Comparison of ENCODE assay signal across 9 cellular contexts in the genomic region with DNA sequence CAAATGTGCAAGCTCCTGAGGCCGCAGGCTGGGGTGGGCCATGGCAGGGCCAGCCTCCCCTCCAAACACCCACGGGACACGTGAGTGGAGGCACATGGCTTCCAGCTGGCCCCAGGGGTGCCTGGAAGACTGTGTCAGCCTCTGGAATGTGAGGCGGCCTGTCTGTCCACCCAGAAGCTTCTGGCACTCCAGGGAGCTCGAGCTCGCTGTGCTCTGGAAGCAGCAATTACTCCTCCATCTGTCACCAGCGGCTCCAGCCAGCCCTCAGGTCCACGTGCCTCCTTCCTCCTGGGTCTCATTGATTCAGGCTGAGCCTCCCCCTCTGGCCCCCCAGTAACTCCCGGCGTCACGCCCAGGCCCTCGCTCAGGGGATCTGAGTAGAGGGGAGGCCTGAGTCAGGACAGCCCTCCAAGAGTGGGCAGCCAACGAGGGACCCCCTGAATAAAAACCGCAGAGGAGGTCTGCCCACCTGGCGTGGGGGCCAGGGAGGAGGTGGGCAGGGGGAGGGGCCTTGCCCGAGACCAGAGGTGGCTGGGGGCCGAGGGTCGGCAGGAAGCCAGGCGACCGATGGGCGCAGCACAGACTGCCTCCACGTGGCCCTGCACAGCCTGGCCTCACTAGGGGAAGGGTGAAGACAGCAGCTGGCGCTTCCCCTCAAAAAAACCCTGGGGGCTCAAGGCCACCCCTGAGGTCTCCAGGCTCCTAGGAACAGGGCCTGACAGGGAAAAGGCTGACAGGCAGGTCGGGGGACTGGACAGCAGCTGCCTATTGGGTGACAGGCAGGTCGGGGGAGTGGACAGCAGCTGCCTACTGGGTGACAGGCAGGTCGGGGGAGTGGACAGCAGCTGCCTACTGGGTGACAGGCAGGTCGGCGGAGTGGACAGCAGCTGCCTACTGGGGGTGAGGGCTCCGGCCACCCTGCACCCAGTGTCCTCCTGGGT. TPM values are rescaled to one million over a fixed set of nuclear protein-coding genes. Genes with fewer than 3 reads are reported as not detected.
A peak's percentile ranks its signal among the peaks of the same experiment; 100 is the strongest.
DNase-seq lines count a peak whose midpoint lies in the region; TF ChIP-seq lines count a peak whose summit lies in the region.
"Had no signal": no experiment of that assay in that cellular context is flagged by ENCODE, and none has a peak within 500 bp of the region (broad histone marks: within the 10 kb centered on the region; RNA-seq: fewer than 3 reads in every experiment).

No MANE protein-coding gene starts in this region.

- H3K4me3 ChIP-seq in HEK293 (ENCODE audit: low read depth, low read length) (no peak overlapping the region), adrenal gland (no peak overlapping the region), hepatocyte (no peak overlapping the region), stomach smooth muscle (ENCODE audit: low read length in 2 of 2) (peak overlapping the region in 1 of 2 donors; percentile 44)
- H3K4me3 ChIP-seq: dorsolateral prefrontal cortex had no signal

- H3K27me3 ChIP-seq in adrenal gland (no peaks in the 10 kb centered on the region), hepatocyte (no peaks in the 10 kb centered on the region), stomach smooth muscle (ENCODE audit: control insufficient read depth in 1 of 2, insufficient read depth in 2 of 2, low read length in 2 of 2) (no peaks in the 10 kb centered on the region)
- H3K27me3 ChIP-seq: dorsolateral prefrontal cortex had no signal

- peak overlapping the region in 1 of 2 donors; percentile 45 for H3K9ac ChIP-seq in stomach smooth muscle (ENCODE audit: low read length in 2 of 2)

- CTCF ChIA-PET in HEK293 (lab: Yijun Ruan, JAX): interaction anchor here (0.6 to 9.2 kb wide), 7 partner anchors 8 to 1200 kb away, joined by 4 to 58 read pairs (median 4); no protein-coding TSS in a partner anchor

- H2AFZ ChIP-seq in hepatocyte: no peak overlapping the region

- POLR2A ChIA-PET in HEK293 (lab: Yijun Ruan, JAX): interaction anchor here (0.8 to 6.8 kb wide), 7 partner anchors 9 to 36 kb away, joined by 3 to 97 read pairs (median 10); a partner anchor contains a TSS

- peaks cover 54% of the 10 kb centered on the region for H3K79me2 ChIP-seq in hepatocyte

- intact Hi-C loops in adrenal gland (cut with DNase I): no loop called here

- H3K9me3 ChIP-seq in HEK293 (ENCODE audit: control insufficient read depth, insufficient read depth, low read depth, low read length) (no peaks in the 10 kb centered on the region), adrenal gland (replicated peaks in 1 of 3) (no peaks in the 10 kb centered on the region), hepatocyte (ENCODE audit: low read depth) (no peaks in the 10 kb centered on the region), stomach smooth muscle (ENCODE audit: control insufficient read depth in 2 of 2, low read length in 2 of 2) (no peaks in the 10 kb centered on the region)

- H3K4me1 ChIP-seq in HEK293 (ENCODE audit: control insufficient read depth, insufficient read depth, low read length) (peaks cover 35% of the 10 kb centered on the region), adrenal gland (replicated peaks in 1 of 2) (peaks cover 18 to 43% of the 10 kb centered on the region in 2 donors), hepatocyte (ENCODE audit: insufficient read depth) (peaks cover 58% of the 10 kb centered on the region), stomach smooth muscle (ENCODE audit: control insufficient read depth, insufficient read depth, low read length) (peaks cover 90% of the 10 kb centered on the region)

- H4K20me1 ChIP-seq in hepatocyte (ENCODE audit: insufficient read depth, poor library complexity, severe bottlenecking): no peaks in the 10 kb centered on the region

- WGBS in adrenal gland, 4 donors: 55 to 82% (median 65%) methylated on average over 2 to 29 of the region's 29 CpGs
- 42% methylated on average over 20 of the region's 29 CpGs for WGBS in hepatocyte (ENCODE audit: low lambda C conversion rate, missing lambda C conversion rate)

- no peak for TF ChIP-seq CTCF in HEK293 (tag by site-specific recombination; IDR thresholded peaks at IDR 0.05)
- TF ChIP-seq CTCF in adrenal gland (IDR thresholded peaks at IDR 0.05): no peak
- no peak for TF ChIP-seq CTCF in hepatocyte (IDR thresholded peaks at IDR 0.05; ENCODE audit: poor library complexity)

- H3K9me2 ChIP-seq in hepatocyte (replicated peaks; ENCODE audit: insufficient read depth): no peaks in the 10 kb centered on the region

- no peak overlapping the region for H3K27ac ChIP-seq in HEK293 (ENCODE audit: extremely low read depth, low read depth, low read length)
- H3K27ac ChIP-seq in adrenal gland: peak overlapping the region in 3 of 5 donors; percentile 49 to 81 (median 75)
- peak overlapping the region; percentile 87 for H3K27ac ChIP-seq in hepatocyte
- peak overlapping the region; percentile 74 for H3K27ac ChIP-seq in stomach smooth muscle (ENCODE audit: low read length)

- H3K36me3 ChIP-seq in HEK293 (ENCODE audit: control insufficient read depth in 2 of 2, insufficient read depth in 1 of 2, low read length in 2 of 2) (no peaks in the 10 kb centered on the region), adrenal gland (replicated peaks in 1 of 2) (no peaks in the 10 kb centered on the region), hepatocyte (replicated peaks; ENCODE audit: insufficient read depth, low read depth) (no peaks in the 10 kb centered on the region), stomach smooth muscle (ENCODE audit: control insufficient read depth in 2 of 2, insufficient read depth in 2 of 2, low read length in 2 of 2) (peaks cover 0 to 2% of the 10 kb centered on the region in 2 donors)

- TF ChIP-seq POLR2A in adrenal gland (IDR thresholded peaks at IDR 0.05): no peak

- peak overlapping the region; percentile 65 for H3K4me2 ChIP-seq in hepatocyte

- DNase-seq in adrenal gland: peak in 6 of 7 donors; percentile 42 to 79 (median 52)
- peak; percentile 83 for DNase-seq in hepatocyte (ENCODE audit: low spot score)
- DNase-seq in stimulated activated CD4-positive, alpha-beta T cell treated with anti-CD3 and anti-CD28 coated beads, Interleukin-4, amount 100 ng/mL, for 4 hours: no peak
- no peak for DNase-seq in NCI-H128 (lab: John Stamatoyannopoulos, UW; ENCODE audit: unreplicated experiment)
- DNase-seq in CD1c-positive myeloid dendritic cell (ENCODE audit: extremely low spot score): no peak
- DNase-seq in MV-4-11 (lab: John Stamatoyannopoulos, UW): no peak

TF ChIP-seq in HEK293, 187 proteins besides CTCF, POLR2A, EP300 and RAD21 (continues in another document):
- no peak for TF ChIP-seq TRIM28 (IDR thresholded peaks at IDR 0.05; ENCODE audit: borderline replicate concordance, low read length)
- no peak for TF ChIP-seq REPIN1 (tag by site-specific recombination; IDR thresholded peaks at IDR 0.05; ENCODE audit: low read depth)
- TF ChIP-seq, protein P1, sequence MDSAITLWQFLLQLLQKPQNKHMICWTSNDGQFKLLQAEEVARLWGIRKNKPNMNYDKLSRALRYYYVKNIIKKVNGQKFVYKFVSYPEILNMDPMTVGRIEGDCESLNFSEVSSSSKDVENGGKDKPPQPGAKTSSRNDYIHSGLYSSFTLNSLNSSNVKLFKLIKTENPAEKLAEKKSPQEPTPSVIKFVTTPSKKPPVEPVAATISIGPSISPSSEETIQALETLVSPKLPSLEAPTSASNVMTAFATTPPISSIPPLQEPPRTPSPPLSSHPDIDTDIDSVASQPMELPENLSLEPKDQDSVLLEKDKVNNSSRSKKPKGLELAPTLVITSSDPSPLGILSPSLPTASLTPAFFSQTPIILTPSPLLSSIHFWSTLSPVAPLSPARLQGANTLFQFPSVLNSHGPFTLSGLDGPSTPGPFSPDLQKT (IDR thresholded peaks at IDR 0.05; ENCODE audit: borderline replicate concordance, low read depth, low read length): no peak
- no peak for TF ChIP-seq ZNF677 (tag by site-specific recombination; IDR thresholded peaks at IDR 0.05)
- TF ChIP-seq KLF16 (tag by site-specific recombination; IDR thresholded peaks at IDR 0.05): no peak
- TF ChIP-seq ZNF48 (tag by site-specific recombination; IDR thresholded peaks at IDR 0.05): no peak
- TF ChIP-seq ZNF423 (tag by site-specific recombination; IDR thresholded peaks at IDR 0.05): peak; percentile 78
- no peak for TF ChIP-seq ZNF621 (tag by site-specific recombination; IDR thresholded peaks at IDR 0.05)
- no peak for TF ChIP-seq ZNF248 (tag by site-specific recombination; IDR thresholded peaks at IDR 0.05)
- TF ChIP-seq ZNF24 (tag by site-specific recombination; IDR thresholded peaks at IDR 0.05): no peak
- peak; percentile 42; the same call in 1 of the 2 replicates for TF ChIP-seq ZBTB17 (tag by site-specific recombination; IDR thresholded peaks at IDR 0.05)
- TF ChIP-seq ZNF140 (tag by site-specific recombination; IDR thresholded peaks at IDR 0.05): no peak
- no peak for TF ChIP-seq SP3 (tag by site-specific recombination; IDR thresholded peaks at IDR 0.05)
- TF ChIP-seq, protein P2, sequence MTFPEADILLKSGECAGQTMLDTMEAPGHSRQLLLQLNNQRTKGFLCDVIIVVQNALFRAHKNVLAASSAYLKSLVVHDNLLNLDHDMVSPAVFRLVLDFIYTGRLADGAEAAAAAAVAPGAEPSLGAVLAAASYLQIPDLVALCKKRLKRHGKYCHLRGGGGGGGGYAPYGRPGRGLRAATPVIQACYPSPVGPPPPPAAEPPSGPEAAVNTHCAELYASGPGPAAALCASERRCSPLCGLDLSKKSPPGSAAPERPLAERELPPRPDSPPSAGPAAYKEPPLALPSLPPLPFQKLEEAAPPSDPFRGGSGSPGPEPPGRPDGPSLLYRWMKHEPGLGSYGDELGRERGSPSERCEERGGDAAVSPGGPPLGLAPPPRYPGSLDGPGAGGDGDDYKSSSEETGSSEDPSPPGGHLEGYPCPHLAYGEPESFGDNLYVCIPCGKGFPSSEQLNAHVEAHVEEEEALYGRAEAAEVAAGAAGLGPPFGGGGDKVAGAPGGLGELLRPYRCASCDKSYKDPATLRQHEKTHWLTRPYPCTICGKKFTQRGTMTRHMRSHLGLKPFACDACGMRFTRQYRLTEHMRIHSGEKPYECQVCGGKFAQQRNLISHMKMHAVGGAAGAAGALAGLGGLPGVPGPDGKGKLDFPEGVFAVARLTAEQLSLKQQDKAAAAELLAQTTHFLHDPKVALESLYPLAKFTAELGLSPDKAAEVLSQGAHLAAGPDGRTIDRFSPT (tag by site-specific recombination; IDR thresholded peaks at IDR 0.05): no peak; the same call in 1 of the 2 replicates

RNA-seq across cellular contexts. Expression of a gene that starts 11.9 kb away (rescaled TPM):
- total RNA-seq in adrenal gland: 100 to 1,000 TPM in 2 of 8 donors, 10 to 100 TPM in 6; 48.9 to 119 (median 92.4) TPM
- 100 to 1,000 TPM in 2 of 3 donors, 10 to 100 TPM in 1; 16.6 to 327 (median 259) TPM for polyA plus RNA-seq in adrenal gland
- total RNA-seq in hepatocyte: 47.0 and 77.0 TPM in 2 replicates
- polyA plus RNA-seq in hepatocyte: 70.6 and 87.9 TPM in 2 replicates

RNA-seq across cellular contexts. Expression of a gene that starts 30.4 kb away (rescaled TPM):
- total RNA-seq in adrenal gland (1 to 10 TPM in 6 of 8 donors, under 1 TPM in 1, not detected in 1; 0.52 to 4.5 (median 1.7) TPM), hepatocyte (5.2 and 6.9 TPM in 2 replicates)
- polyA plus RNA-seq in adrenal gland (under 1 TPM; 0.29 to 0.44 (median 0.40) TPM), hepatocyte (5.1 and 6.8 TPM in 2 replicates)

RNA-seq across cellular contexts. Expression of a gene that starts 38.6 kb away (rescaled TPM):
- total RNA-seq in adrenal gland: 100 to 1,000 TPM; 145 to 250 (median 181) TPM
- 100 to 1,000 TPM; 116 to 227 (median 121) TPM for polyA plus RNA-seq in adrenal gland
- 101 and 119 TPM in 2 replicates for total RNA-seq in hepatocyte
- 237 and 273 TPM in 2 replicates for polyA plus RNA-seq in hepatocyte

Comparison
In these comparisons a context has a peak if more than half of its experiments do, and no peak if none do; other contexts are left out.
1. DNase-seq: peak in adrenal gland (6 of 7) and hepatocyte (single experiment); none in stimulated activated CD4-positive, alpha-beta T cell treated with anti-CD3 and anti-CD28 coated beads, Interleukin-4, amount 100 ng/mL, for 4 hours (0 of 2), NCI-H128 (single experiment), CD1c-positive myeloid dendritic cell (single experiment) and MV-4-11 (single experiment).